Comparison of ENCODE assay signal across 1 cellular context in the genomic region with DNA sequence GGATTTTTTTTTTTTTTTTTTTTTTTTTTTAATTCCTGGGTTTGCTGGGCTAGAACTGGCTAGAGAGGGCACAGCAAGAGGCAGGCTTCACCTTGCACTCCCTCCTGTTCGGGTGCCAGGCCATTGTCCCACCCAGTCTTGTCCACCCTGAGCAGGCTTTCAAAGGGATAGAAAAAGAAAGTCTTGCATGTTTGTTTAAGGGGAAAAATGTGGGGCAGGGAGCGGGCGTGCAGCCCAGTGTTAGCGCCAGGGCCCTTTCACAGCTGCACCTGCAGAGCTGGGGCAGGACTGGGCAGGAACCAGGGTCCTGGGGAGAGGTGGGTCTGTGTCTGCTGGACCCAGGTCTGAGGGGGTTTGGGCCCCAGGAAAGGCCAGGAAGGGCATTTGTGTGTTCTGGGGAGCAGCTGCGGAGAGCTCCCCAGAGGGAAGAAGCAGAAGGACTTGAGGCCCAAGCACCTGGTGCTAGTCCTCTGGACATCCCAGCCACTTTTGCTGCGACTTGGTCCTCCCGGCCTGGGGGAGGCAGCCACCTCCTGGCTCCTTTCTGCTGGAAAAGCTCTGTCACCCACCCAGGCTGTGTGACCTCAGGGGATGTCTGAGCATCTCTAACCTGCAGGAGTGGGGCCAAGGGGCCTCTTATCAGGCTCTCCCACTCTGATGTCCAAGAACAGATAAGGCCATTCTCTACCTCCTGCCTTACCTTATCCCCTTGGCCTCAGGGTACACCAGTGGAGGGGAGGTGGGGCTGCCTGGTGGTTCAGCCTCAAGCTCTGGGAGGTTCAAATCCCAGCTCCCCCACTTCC.
A peak's percentile ranks its signal among the peaks of the same experiment; 100 is the strongest.
TF ChIP-seq lines count a peak whose summit lies in the region.

No MANE protein-coding gene starts in this region.

TF ChIP-seq in K562, 482 proteins besides CTCF, POLR2A, EP300 and RAD21:
- TF ChIP-seq, protein P1, sequence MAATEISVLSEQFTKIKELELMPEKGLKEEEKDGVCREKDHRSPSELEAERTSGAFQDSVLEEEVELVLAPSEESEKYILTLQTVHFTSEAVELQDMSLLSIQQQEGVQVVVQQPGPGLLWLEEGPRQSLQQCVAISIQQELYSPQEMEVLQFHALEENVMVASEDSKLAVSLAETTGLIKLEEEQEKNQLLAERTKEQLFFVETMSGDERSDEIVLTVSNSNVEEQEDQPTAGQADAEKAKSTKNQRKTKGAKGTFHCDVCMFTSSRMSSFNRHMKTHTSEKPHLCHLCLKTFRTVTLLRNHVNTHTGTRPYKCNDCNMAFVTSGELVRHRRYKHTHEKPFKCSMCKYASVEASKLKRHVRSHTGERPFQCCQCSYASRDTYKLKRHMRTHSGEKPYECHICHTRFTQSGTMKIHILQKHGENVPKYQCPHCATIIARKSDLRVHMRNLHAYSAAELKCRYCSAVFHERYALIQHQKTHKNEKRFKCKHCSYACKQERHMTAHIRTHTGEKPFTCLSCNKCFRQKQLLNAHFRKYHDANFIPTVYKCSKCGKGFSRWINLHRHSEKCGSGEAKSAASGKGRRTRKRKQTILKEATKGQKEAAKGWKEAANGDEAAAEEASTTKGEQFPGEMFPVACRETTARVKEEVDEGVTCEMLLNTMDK (IDR thresholded peaks at IDR 0.05; ENCODE audit: borderline replicate concordance, insufficient read depth, low read depth, low read length, poor library complexity, severe bottlenecking) = peak; percentile 22
- TF ChIP-seq FOXK2 (conservative IDR thresholded peaks at IDR 0.05 in 1 of 2, IDR thresholded peaks at IDR 0.05 in 1 of 2; ENCODE audit: low read depth in 2 of 2) (no peak), TEAD4 (IDR thresholded peaks at IDR 0.05; ENCODE audit: low read length) (peak; percentile 59), TEAD4 (CRISPR knock-in tag; IDR thresholded peaks at IDR 0.05; ENCODE audit: borderline replicate concordance) (no peak), RBM34 (IDR thresholded peaks at IDR 0.05; ENCODE audit: borderline replicate concordance, insufficient read depth, low read length) (no peak), ARID1B (IDR thresholded peaks at IDR 0.05) (peak; percentile 75), ZNF76 (CRISPR knock-in tag; IDR thresholded peaks at IDR 0.05; ENCODE audit: borderline replicate concordance) (no peak), RFX1 (IDR thresholded peaks at IDR 0.05) (no peak), CTBP1 (IDR thresholded peaks at IDR 0.05; ENCODE audit: borderline replicate concordance) (peak; percentile 86; the same call in 1 of the 2 replicates), CXXC5 (CRISPR knock-in tag; IDR thresholded peaks at IDR 0.05) (0 out of 2 replicates have a peak, but pooled peaks have one; percentile 19), TCF3 (CRISPR knock-in tag; IDR thresholded peaks at IDR 0.05) (peak; percentile 69), SMARCE1 (IDR thresholded peaks at IDR 0.05) (0 out of 2 replicates have a peak, but pooled peaks have one; percentile 29), CBFA2T2 (conservative IDR thresholded peaks at IDR 0.05) (peak; percentile 60), TAL1 (IDR thresholded peaks at IDR 0.05) (peak; percentile 60), ZEB2 (IDR thresholded peaks at IDR 0.05) (peak; percentile 70; the same call in 1 of the 2 replicates), CBFA2T3 (IDR thresholded peaks at IDR 0.05) (peak; percentile 80), SMARCA4 (IDR thresholded peaks at IDR 0.05) (peak; percentile 40; the same call in 1 of the 2 replicates), DPF2 (IDR thresholded peaks at IDR 0.05) (peak; percentile 70), RCOR1 (IDR thresholded peaks at IDR 0.05; ENCODE audit: borderline replicate concordance in 1 of 2, low read depth in 2 of 2, low read length in 2 of 2) (peak in 1 of 2 experiments; percentile 65; a peak in 1 of 4 replicates)
- TF ChIP-seq, protein P2, sequence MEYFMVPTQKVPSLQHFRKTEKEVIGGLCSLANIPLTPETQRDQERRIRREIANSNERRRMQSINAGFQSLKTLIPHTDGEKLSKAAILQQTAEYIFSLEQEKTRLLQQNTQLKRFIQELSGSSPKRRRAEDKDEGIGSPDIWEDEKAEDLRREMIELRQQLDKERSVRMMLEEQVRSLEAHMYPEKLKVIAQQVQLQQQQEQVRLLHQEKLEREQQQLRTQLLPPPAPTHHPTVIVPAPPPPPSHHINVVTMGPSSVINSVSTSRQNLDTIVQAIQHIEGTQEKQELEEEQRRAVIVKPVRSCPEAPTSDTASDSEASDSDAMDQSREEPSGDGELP (CRISPR knock-in tag; IDR thresholded peaks at IDR 0.05; ENCODE audit: borderline replicate concordance) = 0 out of 2 replicates have a peak, but pooled peaks have one; percentile 13
